Comparison of ENCODE assay signal across 1 cellular context in the genomic region with DNA sequence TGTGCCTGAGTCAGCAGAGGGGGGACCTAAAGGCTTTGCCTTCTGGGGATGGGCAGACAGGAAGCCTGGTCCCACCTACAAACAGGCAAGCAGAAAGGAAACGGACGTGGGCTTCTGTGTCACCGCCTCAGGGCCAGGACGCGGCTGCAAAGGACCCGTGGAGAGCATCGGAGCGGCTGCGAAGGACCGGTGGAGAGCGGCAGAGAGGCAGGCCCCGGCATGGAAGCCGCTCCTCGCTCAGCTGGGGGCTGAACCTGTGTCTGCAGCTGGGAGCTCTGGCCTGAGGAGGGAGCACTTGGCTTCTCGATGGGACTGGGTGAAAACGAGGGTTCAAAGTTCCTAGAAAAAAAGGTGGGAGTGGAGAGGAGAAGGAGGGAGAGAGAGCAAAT.
TF ChIP-seq lines count a peak whose summit lies in the region.

No MANE protein-coding gene starts in this region.

TF ChIP-seq in GM23338, 12 proteins besides CTCF, POLR2A, EP300 and RAD21 (continued from another document):
- TF ChIP-seq ZNF462 (CRISPR knock-in tag; IDR thresholded peaks at IDR 0.05), result no peak
